In the genomic region with DNA sequence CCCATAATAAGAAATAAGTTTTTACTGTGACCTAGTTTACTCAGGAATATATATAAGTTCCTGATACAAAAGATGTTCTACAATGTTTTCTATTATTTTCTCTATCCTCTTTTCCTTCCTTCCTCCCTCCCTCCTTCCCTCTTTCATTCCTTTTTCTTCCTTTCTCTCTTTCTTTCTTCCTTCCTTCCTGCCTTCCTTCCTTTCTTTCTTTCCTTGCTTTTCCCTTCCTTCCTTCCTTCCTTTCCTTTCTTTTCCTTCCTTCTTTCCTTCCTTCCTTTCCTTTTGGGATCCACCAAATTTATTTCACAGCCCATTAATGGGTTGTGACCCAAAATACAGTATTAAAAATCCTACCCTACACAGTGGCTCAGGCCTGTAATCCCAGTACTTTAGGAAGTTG, we compare ENCODE assay signal across 23 cellular contexts. TPM values are rescaled to one million over a fixed set of nuclear protein-coding genes. Genes with fewer than 3 reads are reported as not detected.
"Had no signal": no experiment of that assay in that cellular context is flagged by ENCODE, and none has a peak within 500 bp of the region (broad histone marks: within the 10 kb centered on the region; RNA-seq: fewer than 3 reads in every experiment).

No MANE protein-coding gene starts in this region.

- H3K4me1 ChIP-seq: prostate gland had no signal

- H3K9me3 Mint-ChIP-seq: mesothelial cell of epicardium; naive thymus-derived CD8-positive, alpha-beta T cell; stimulated activated naive B cell treated with anti-CD40 and anti-IgM and Interleukin-4, amounts not matched to agents 10 μg/mL and 1 μg/mL and 100 μg/mL, for 72 hours had no signal

- H3K27ac Mint-ChIP-seq: mesothelial cell of epicardium; naive thymus-derived CD8-positive, alpha-beta T cell; nephron progenitor cell; stimulated activated naive B cell treated with anti-CD40 and anti-IgM and Interleukin-4, amounts not matched to agents 10 μg/mL and 1 μg/mL and 100 μg/mL, for 72 hours had no signal

- H3K36me3 Mint-ChIP-seq: mesothelial cell of epicardium; naive thymus-derived CD8-positive, alpha-beta T cell had no signal

- H3K9me3 ChIP-seq: gastrocnemius medialis, heart left ventricle, left lung, mucosa of descending colon, prostate gland, right atrium auricular region, sigmoid colon, testis, tibial artery, upper lobe of left lung had no signal

- H3K4me3 ChIP-seq: dorsolateral prefrontal cortex, gastrocnemius medialis, heart left ventricle, left lung, mucosa of descending colon, prostate gland, right atrium auricular region, sigmoid colon, testis, tibial artery, upper lobe of left lung had no signal

- ATAC-seq: gastrocnemius medialis; heart left ventricle; left cardiac atrium; left lung; naive thymus-derived CD8-positive, alpha-beta T cell; stimulated activated naive B cell treated with anti-CD40 and anti-IgM and Interleukin-4, amounts not matched to agents 10 μg/mL and 1 μg/mL and 100 μg/mL, for 72 hours had no signal

- H3K4me3 Mint-ChIP-seq: mesothelial cell of epicardium; naive thymus-derived CD8-positive, alpha-beta T cell; nephron progenitor cell; stimulated activated naive B cell treated with anti-CD40 and anti-IgM and Interleukin-4, amounts not matched to agents 10 μg/mL and 1 μg/mL and 100 μg/mL, for 72 hours had no signal

- H3K36me3 ChIP-seq: gastrocnemius medialis, heart left ventricle, left lung, prostate gland, right atrium auricular region, sigmoid colon, tibial artery, upper lobe of left lung had no signal

- H3K27me3 ChIP-seq: gastrocnemius medialis, right atrium auricular region, sigmoid colon, testis, tibial artery, upper lobe of left lung had no signal

- H3K27ac ChIP-seq: dorsolateral prefrontal cortex, gastrocnemius medialis, heart left ventricle, left lung, prostate gland, right atrium auricular region, sigmoid colon, testis, tibial artery, upper lobe of left lung had no signal

- DNase-seq: dorsolateral prefrontal cortex; effector CD4-positive, alpha-beta T cell; gastrocnemius medialis; heart left ventricle; hippocampal formation; left cardiac atrium; left lung; mesenchymal stem cell; naive thymus-derived CD8-positive, alpha-beta T cell; nephron progenitor cell; nucleus accumbens; stimulated activated CD4-positive, alpha-beta T cell treated with anti-CD3 and anti-CD28 coated beads, Interleukin-4, amount 100 ng/mL, for 4 hours; stimulated activated naive B cell treated with anti-CD40 and anti-IgM and Interleukin-4, amounts not matched to agents 10 μg/mL and 1 μg/mL and 100 μg/mL, for 72 hours; substantia nigra; testis; upper lobe of left lung had no signal

RNA-seq across cellular contexts. Expression of gene VDR, which starts 3.9 kb away (rescaled TPM):
- total RNA-seq: lung microvascular endothelial cell had no signal
- polyA plus RNA-seq: naive thymus-derived CD8-positive, alpha-beta T cell had no signal
